ENCODE assay signal across 28 cellular contexts in genomic region chr11:92678212-92678611, GRCh38.
"Had no signal": no experiment of that assay in that cellular context is flagged by ENCODE, and none has a peak within 500 bp of the region (broad histone marks: within the 10 kb centered on the region; RNA-seq: fewer than 3 reads in every experiment).

No MANE protein-coding gene starts in this region.

- H2AFZ ChIP-seq: neural progenitor cell, parathyroid adenoma had no signal

- H3K27ac ChIP-seq: neural progenitor cell, ovary, parathyroid adenoma, psoas muscle, right lobe of liver, skin epidermis, spleen, suprapubic skin, testis, tibial artery, transverse colon, upper lobe of right lung, uterus had no signal

- H3K4me3 ChIP-seq: neural progenitor cell, ovary, psoas muscle, right lobe of liver, skin epidermis, smooth muscle cell, spleen, suprapubic skin, testis, tibial artery, transverse colon, upper lobe of right lung, uterus had no signal

- H3K9me3 ChIP-seq: ovary, psoas muscle, right lobe of liver, suprapubic skin, testis, tibial artery, transverse colon, upper lobe of right lung, uterus had no signal

- H3K36me3 ChIP-seq: neural progenitor cell, ovary, right lobe of liver, spleen, suprapubic skin, tibial artery, transverse colon, upper lobe of right lung, uterus had no signal

- H3K9ac ChIP-seq: neural progenitor cell, parathyroid adenoma had no signal

- H3K27me3 ChIP-seq: neural progenitor cell, ovary, right lobe of liver, spleen, suprapubic skin, testis, tibial artery, transverse colon, upper lobe of right lung, uterus had no signal

- H3K79me2 ChIP-seq: parathyroid adenoma had no signal

- DNase-seq: natural killer cell; occipital lobe; ovary; posterior cingulate gyrus; psoas muscle; right cardiac atrium; right lobe of liver; spleen; stimulated activated CD4-positive, alpha-beta T cell treated with anti-CD3 and anti-CD28 coated beads, Interleukin-12 subunit alpha, Interleukin-12 subunit beta, amount 100 ng/mL, for 4 hours; stimulated activated CD4-positive, alpha-beta T cell treated with anti-CD3 and anti-CD28 coated beads, Interleukin-1b, Interleukin-23, amount 100 ng/mL, for 48 hours; stimulated activated CD4-positive, alpha-beta T cell treated with anti-CD3 and anti-CD28 coated beads, Interleukin-4, amount 100 ng/mL, for 1 hour; stimulated activated CD4-positive, alpha-beta T cell treated with anti-CD3 and anti-CD28 coated beads, Interleukin-4, amount 100 ng/mL, for 4 hours; stimulated activated CD8-positive, alpha-beta memory T cell treated with anti-CD3 and anti-CD28 coated beads, Interleukin-4, amount 100 ng/mL, for 48 hours; stimulated activated naive CD4-positive, alpha-beta T cell; stimulated activated naive CD8-positive, alpha-beta T cell treated with anti-CD3 and anti-CD28 coated beads, Interleukin-15, amount 100 ng/mL, for 72 hours; stimulated activated naive CD8-positive, alpha-beta T cell treated with anti-CD3 and anti-CD28 coated beads, Interleukin-15, Interleukin-2, amounts not matched to agents 100 U/mL and 50 U/mL, for 24 hours; substantia nigra; testis; tibial artery; transverse colon; upper lobe of right lung; uterus had no signal

- ATAC-seq: natural killer cell; psoas muscle; right cardiac atrium; right lobe of liver; stimulated activated memory B cell treated with anti-CD40 and anti-IgM and Interleukin-4, amounts not matched to agents 10 μg/mL and 1 μg/mL and 100 μg/mL, for 72 hours; stimulated activated naive CD8-positive, alpha-beta T cell treated with anti-CD3 and anti-CD28 coated beads, Interleukin-15, amount 100 ng/mL, for 72 hours; stimulated activated naive CD8-positive, alpha-beta T cell treated with anti-CD3 and anti-CD28 coated beads, Interleukin-15, Interleukin-2, amounts not matched to agents 100 U/mL and 50 U/mL, for 24 hours; upper lobe of right lung had no signal

- H3K4me1 ChIP-seq: parathyroid adenoma, psoas muscle, right lobe of liver, spleen, suprapubic skin, testis, tibial artery, transverse colon, upper lobe of right lung, uterus had no signal

- H3K4me2 ChIP-seq: neural progenitor cell, smooth muscle cell had no signal
